In genomic region chr12:76777765-76778216, GRCh38 we compare ENCODE assay signal across 8 cellular contexts. TPM values are rescaled to one million over a fixed set of nuclear protein-coding genes. Genes with fewer than 3 reads are reported as not detected.
DNase-seq lines count a peak whose midpoint lies in the region; ATAC-seq and TF ChIP-seq lines count a peak whose summit lies in the region.

No MANE protein-coding gene starts in this region.

- POLR2A ChIA-PET in CD8-positive, alpha-beta T cell (lab: Charles Lee) = interaction anchor here (2.1 kb wide), 1 partner anchor 14 kb away, joined by 5 read pairs; the partner anchor contains the start of gene ZDHHC17

- intact Hi-C loops in CD8-positive, alpha-beta T cell (cut with DNase I, micrococcal nuclease) = loop anchor here in 1 of 2 experiments (1.0 kb wide), 1 partner anchor 11 kb away; no protein-coding TSS in a partner anchor
- intact Hi-C loops in posterior vena cava (cut with DNase I) = no loop called here

- H3K27me3 ChIP-seq in CD8-positive, alpha-beta T cell (ENCODE audit: insufficient read depth, low read length) = no peaks in the 10 kb centered on the region

- no peaks in the 10 kb centered on the region for H3K27me3 Mint-ChIP-seq in CD8-positive, alpha-beta T cell (ENCODE audit: low read depth)
- no peaks in the 10 kb centered on the region for H3K27me3 Mint-ChIP-seq in activated T-helper 17 cell treated with anti-CD3 and anti-CD28 coated beads, Interleukin-2, amount 50 U/mL, for 72 hours

- H3K36me3 ChIP-seq in CD8-positive, alpha-beta T cell (ENCODE audit: insufficient read depth, low read length) = no peaks in the 10 kb centered on the region

- H3K27ac ChIP-seq in CD8-positive, alpha-beta T cell (ENCODE audit: low read depth, low read length) = no peak overlapping the region

- no peak overlapping the region for H3K4me3 ChIP-seq in CD8-positive, alpha-beta T cell (ENCODE audit: low read depth, low read length)

- CTCF ChIA-PET in CD8-positive, alpha-beta T cell (lab: Charles Lee) = interaction anchor here (2.7 kb wide), 1 partner anchor 13 kb away, joined by 15 read pairs; no protein-coding TSS in a partner anchor

- peaks cover 29% of the 10 kb centered on the region for H3K4me1 ChIP-seq in CD8-positive, alpha-beta T cell (ENCODE audit: insufficient read depth, low read length)

- no peak for DNase-seq in CD8-positive, alpha-beta T cell
- DNase-seq in posterior vena cava (ENCODE audit: low spot score) (no peak), NCI-H128 (lab: John Stamatoyannopoulos, UW; ENCODE audit: unreplicated experiment) (no peak)
- no peak for DNase-seq in stimulated activated naive CD4-positive, alpha-beta T cell treated with Interleukin-2 at 50 U/mL for 16 hours (lab: John Stamatoyannopoulos, UW)
- no peak for DNase-seq in activated CD4-positive, alpha-beta T cell treated with anti-CD3 and anti-CD28 coated beads for 1 hour

- H3K9me3 Mint-ChIP-seq in CD8-positive, alpha-beta T cell = no peaks in the 10 kb centered on the region
- H3K9me3 Mint-ChIP-seq in activated T-helper 17 cell treated with anti-CD3 and anti-CD28 coated beads, Interleukin-2, amount 50 U/mL, for 72 hours = peaks cover 6% of the 10 kb centered on the region

- peaks cover 80% of the 10 kb centered on the region for H3K4me1 Mint-ChIP-seq in CD8-positive, alpha-beta T cell (ENCODE audit: low read depth)
- H3K4me1 Mint-ChIP-seq in activated T-helper 17 cell treated with anti-CD3 and anti-CD28 coated beads, Interleukin-2, amount 50 U/mL, for 72 hours = peaks cover 53% of the 10 kb centered on the region

- H3K27ac Mint-ChIP-seq in CD8-positive, alpha-beta T cell = peak overlapping the region; percentile 60
- H3K27ac Mint-ChIP-seq in activated T-helper 17 cell treated with anti-CD3 and anti-CD28 coated beads, Interleukin-2, amount 50 U/mL, for 72 hours = peak overlapping the region; percentile 37

- H3K9me3 ChIP-seq in CD8-positive, alpha-beta T cell (ENCODE audit: low read length) = no peaks in the 10 kb centered on the region

- peaks cover 15% of the 10 kb centered on the region for H3K36me3 Mint-ChIP-seq in CD8-positive, alpha-beta T cell
- H3K36me3 Mint-ChIP-seq in activated T-helper 17 cell treated with anti-CD3 and anti-CD28 coated beads, Interleukin-2, amount 50 U/mL, for 72 hours (ENCODE audit: low read depth) = peaks cover 24% of the 10 kb centered on the region

- H3K4me3 Mint-ChIP-seq in CD8-positive, alpha-beta T cell = no peak overlapping the region
- peak overlapping the region; percentile 58 for H3K4me3 Mint-ChIP-seq in activated T-helper 17 cell treated with anti-CD3 and anti-CD28 coated beads, Interleukin-2, amount 50 U/mL, for 72 hours

- TF ChIP-seq CTCF in CD8-positive, alpha-beta T cell (IDR thresholded peaks at IDR 0.05) = no peak

- peak; percentile 36 for ATAC-seq in CD8-positive, alpha-beta T cell
- ATAC-seq in GM19351 (IDR thresholded peaks at IDR 0.05; ENCODE audit: unreplicated experiment) (peak; percentile 100), HG03103 (IDR thresholded peaks at IDR 0.05; ENCODE audit: low read depth, unreplicated experiment) (peak; percentile 99)
- ATAC-seq in activated T-helper 17 cell treated with anti-CD3 and anti-CD28 coated beads, Interleukin-2, amount 50 U/mL, for 72 hours (replicated peaks) = peak; percentile 70

RNA-seq across cellular contexts. Expression of gene ZDHHC17, which starts 13.9 kb away (rescaled TPM):
- total RNA-seq in CD8-positive, alpha-beta T cell = 10 to 100 TPM; 38.1 to 40.3 TPM
- total RNA-seq in activated T-helper 17 cell treated with anti-CD3 and anti-CD28 coated beads, Interleukin-2, amount 50 U/mL, for 72 hours = 10 to 100 TPM; 26.4 to 48.2 TPM
- 10 to 100 TPM; 32.8 to 37.5 TPM for total RNA-seq in posterior vena cava

Comparison
In these comparisons a context has a peak if more than half of its experiments do, and no peak if none do; other contexts are left out.
1. ATAC-seq: peak in every context shown above with its lines; median percentile 100 in GM19351; 99 in HG03103; 70 in activated T-helper 17 cell treated with anti-CD3 and anti-CD28 coated beads, Interleukin-2, amount 50 U/mL, for 72 hours; 36 in CD8-positive, alpha-beta T cell.